In genomic region chr12:131833896-131834641, GRCh38 we compare ENCODE assay signal across 9 cellular contexts. TPM values are rescaled to one million over a fixed set of nuclear protein-coding genes. Genes with fewer than 3 reads are reported as not detected.
A peak's percentile ranks its signal among the peaks of the same experiment; 100 is the strongest.
DNase-seq lines count a peak whose midpoint lies in the region; ATAC-seq, FAIRE-seq and TF ChIP-seq lines count a peak whose summit lies in the region.
"Had no signal": no experiment of that assay in that cellular context is flagged by ENCODE, and none has a peak within 500 bp of the region (broad histone marks: within the 10 kb centered on the region; RNA-seq: fewer than 3 reads in every experiment).

No MANE protein-coding gene starts in this region.

- H3K27ac ChIP-seq in K562 (ENCODE audit: extremely low read depth, low read depth, low read length) (no peak overlapping the region), ascending aorta (no peak overlapping the region), gastroesophageal sphincter (no peak overlapping the region), heart right ventricle (no peak overlapping the region)

- H3K4me1 ChIP-seq in K562 (replicated peaks in 1 of 2; ENCODE audit: control insufficient read depth in 2 of 2, insufficient read depth in 2 of 2, low read length in 2 of 2) (peaks cover 12 to 74% of the 10 kb centered on the region in 2 experiments; a peak in 4 of 5 replicates), ascending aorta (peaks cover 16 to 18% of the 10 kb centered on the region in 2 donors), gastroesophageal sphincter (peaks cover 0 to 41% (median 20%) of the 10 kb centered on the region in 3 donors), heart right ventricle (peaks cover 8 to 30% (median 24%) of the 10 kb centered on the region in 9 donors)

- H3K9me3 ChIP-seq in K562 (replicated peaks; ENCODE audit: control insufficient read depth, insufficient read depth, low read depth, low read length) (no peaks in the 10 kb centered on the region), ascending aorta (no peaks in the 10 kb centered on the region), gastroesophageal sphincter (no peaks in the 10 kb centered on the region), heart right ventricle (no peaks in the 10 kb centered on the region)

- CTCF ChIA-PET in Calu3 (lab: Charles Lee) (interaction anchor here (0.5 kb wide), 1 partner anchor 133 kb away, joined by 3 read pairs; no protein-coding TSS in a partner anchor), K562 (lab: Yijun Ruan, JAX; ENCODE audit: low intra/inter-chr PET ratio) (no interaction called here)

- intact Hi-C loops in Calu3 (cut with micrococcal nuclease; ENCODE audit: unreplicated experiment) (loop anchor here (10.0 kb wide), 1 partner anchor 729 kb away; no protein-coding TSS in a partner anchor), K562 (cut with micrococcal nuclease) (loop anchor here (5.0 to 10.0 kb wide), 3 partner anchors 217 to 1069 kb away; no protein-coding TSS in a partner anchor), ascending aorta (cut with DNase I) (no loop called here), heart right ventricle (cut with DNase I) (loop anchor here in 6 of 10 donors (5.0 to 10.0 kb wide), 10 partner anchors 61 to 917 kb away; partner anchors contain the start of genes EP400 (in 2 of the 6), PUS1 (in 1 of the 6) and ULK1 (in 1 of the 6))

- WGBS in K562 (ENCODE audit: insufficient coverage, low coverage, missing lambda C conversion rate), result 61% methylated on average over 8 of the region's 23 CpGs
- 60% methylated on average over 1 of the region's 23 CpGs; no CpG with 5 or more reads in 1 of the 2 donors for WGBS in gastroesophageal sphincter (ENCODE audit: low coverage in 1 of 2), 2 donors
- 51 to 53% methylated on average over 19 to 23 of the region's 23 CpGs for WGBS in heart right ventricle, 2 donors

- peaks cover 29% of the 10 kb centered on the region for H3K4me1 Mint-ChIP-seq in Calu3 (ENCODE audit: low read depth, unreplicated experiment)
- H3K4me1 Mint-ChIP-seq in nephron progenitor cell, result no peaks in the 10 kb centered on the region

- no peak overlapping the region for H3K27ac Mint-ChIP-seq in Calu3 (ENCODE audit: unreplicated experiment)
- H3K27ac Mint-ChIP-seq in nephron progenitor cell, result no peak overlapping the region

- peaks cover 17% of the 10 kb centered on the region for H3K79me2 ChIP-seq in K562 (ENCODE audit: control insufficient read depth, insufficient read depth, low read length)

- no peak overlapping the region for H2AFZ ChIP-seq in K562 (ENCODE audit: low read depth, low read length)

- no peaks in the 10 kb centered on the region for H3K9me3 Mint-ChIP-seq in Calu3 (ENCODE audit: low read depth, unreplicated experiment)
- H3K9me3 Mint-ChIP-seq in nephron progenitor cell, result no peaks in the 10 kb centered on the region

- peak in 1 of 2 experiments; percentile 51; a peak in 2 of 4 replicates for TF ChIP-seq RAD21 in K562 (CRISPR knock-in tag; conservative IDR thresholded peaks at IDR 0.05 in 1 of 2, IDR thresholded peaks at IDR 0.05 in 1 of 2)

- ATAC-seq in K562, result no peak
- no peak for ATAC-seq in HG03521 (IDR thresholded peaks at IDR 0.05; ENCODE audit: unreplicated experiment)
- no peak for ATAC-seq in gastroesophageal sphincter
- no peak for ATAC-seq in heart right ventricle

- FAIRE-seq in K562 (lab: Jason Lieb, UNC), result peak; percentile 83

- in situ Hi-C loops in K562 (cut with MboI), result loop anchor here (10.0 kb wide), 1 partner anchor 729 kb away; no protein-coding TSS in a partner anchor

- no peak for TF ChIP-seq EP300 in K562 (IDR thresholded peaks at IDR 0.05; ENCODE audit: low read length)
- no peak for TF ChIP-seq EP300 in gastroesophageal sphincter (IDR thresholded peaks at IDR 0.05)

- no peak overlapping the region for H3K4me3 Mint-ChIP-seq in Calu3 (ENCODE audit: low read depth, unreplicated experiment)
- H3K4me3 Mint-ChIP-seq in nephron progenitor cell, result no peak overlapping the region

- H3K27me3 ChIP-seq in K562 (ENCODE audit: control insufficient read depth in 2 of 2, insufficient read depth in 2 of 2, low read length in 2 of 2) (no peaks in the 10 kb centered on the region), ascending aorta (peaks cover 26% of the 10 kb centered on the region), gastroesophageal sphincter (peaks cover 90% of the 10 kb centered on the region), heart right ventricle (peaks cover 0 to 63% (median 56%) of the 10 kb centered on the region in 7 donors)

- no peak overlapping the region for H3K9ac ChIP-seq in K562 (ENCODE audit: insufficient read depth in 1 of 2, low read depth in 2 of 2, low read length in 2 of 2)

- no peaks in the 10 kb centered on the region for H3K9me1 ChIP-seq in K562 (ENCODE audit: control insufficient read depth, insufficient read depth, low read length)

- TF ChIP-seq CTCF in Calu3 (IDR thresholded peaks at IDR 0.05; ENCODE audit: unreplicated experiment) (peak; percentile 54), K562 (IDR thresholded peaks at IDR 0.05 in 2 of 3, conservative IDR thresholded peaks at IDR 0.05 in 1 of 3; ENCODE audit: insufficient read depth in 2 of 3, low read depth in 1 of 3, low read length in 3 of 3) (peak; percentile 52 to 64 (median 58); a peak in 5 of 6 replicates), nephron progenitor cell (IDR thresholded peaks at IDR 0.05) (peak; percentile 22), ascending aorta (IDR thresholded peaks at IDR 0.05) (no peak), gastroesophageal sphincter (IDR thresholded peaks at IDR 0.05) (peak in 1 of 4 experiments; percentile 13), heart right ventricle (IDR thresholded peaks at IDR 0.05) (peak in 2 of 9 donors; percentile 17 to 33)

- H3K36me3 ChIP-seq in K562 (ENCODE audit: control insufficient read depth, insufficient read depth, low read length), result no peaks in the 10 kb centered on the region
- H3K36me3 ChIP-seq in ascending aorta, result no peaks in the 10 kb centered on the region
- no peaks in the 10 kb centered on the region for H3K36me3 ChIP-seq in gastroesophageal sphincter
- H3K36me3 ChIP-seq in heart right ventricle, result no peaks in the 10 kb centered on the region

- TF ChIP-seq POLR2A in K562 (conservative IDR thresholded peaks at IDR 0.05) (no peak), gastroesophageal sphincter (IDR thresholded peaks at IDR 0.05) (no peak)

- BruUV-seq in Calu3 (replicated peaks; lab: Mats Ljungman, UMichigan) (no TSS peak), K562 (replicated peaks; lab: Mats Ljungman, UMichigan) (no TSS peak)

- H3K27me3 Mint-ChIP-seq in Calu3 (ENCODE audit: unreplicated experiment) (peaks cover 65% of the 10 kb centered on the region), nephron progenitor cell (ENCODE audit: low read depth, poor library complexity) (peaks cover 45% of the 10 kb centered on the region)

- POLR2A ChIA-PET in K562 (lab: Yijun Ruan, JAX), result interaction anchor here (0.6 kb wide), 1 partner anchor 1746 kb away, joined by 3 read pairs; no protein-coding TSS in a partner anchor

- no peak overlapping the region for H3K4me3 ChIP-seq in K562
- no peak overlapping the region for H3K4me3 ChIP-seq in ascending aorta
- no peak overlapping the region for H3K4me3 ChIP-seq in gastroesophageal sphincter
- no peak overlapping the region for H3K4me3 ChIP-seq in heart right ventricle

- H3K36me3 Mint-ChIP-seq in Calu3 (ENCODE audit: insufficient read depth, unreplicated experiment), result peaks cover 25% of the 10 kb centered on the region
- H3K36me3 Mint-ChIP-seq in nephron progenitor cell (ENCODE audit: low read depth), result no peaks in the 10 kb centered on the region

- peaks cover 23% of the 10 kb centered on the region; the same call in 1 of the 2 replicates for H4K20me1 ChIP-seq in K562 (replicated peaks; ENCODE audit: control insufficient read depth, insufficient read depth, low read length)

- H3K4me2 ChIP-seq in K562 (ENCODE audit: insufficient read depth, low read length), result no peak overlapping the region

- DNase-seq in Calu3 (no peak), HuH-7 (ENCODE audit: low spot score) (peak; percentile 63), K562 (ENCODE audit: extremely low read depth in 1 of 4, low spot score in 3 of 4) (peak in 2 of 4 experiments; percentile 30 to 53), nephron progenitor cell (no peak), ascending aorta (ENCODE audit: low spot score in 2 of 2) (no peak), heart right ventricle (no peak)
- DNase-seq: stimulated activated CD4-positive, alpha-beta T cell treated with anti-CD3 and anti-CD28 coated beads, Interleukin-12 subunit alpha, Interleukin-12 subunit beta, amount 100 ng/mL, for 4 hours had no signal

TF ChIP-seq in K562, 482 proteins besides CTCF, POLR2A, EP300 and RAD21 (continues in another document):
- TF ChIP-seq HOXB6 (CRISPR knock-in tag; IDR thresholded peaks at IDR 0.05; ENCODE audit: borderline replicate concordance), result no peak
- peak; percentile 85 for TF ChIP-seq RFX1 (IDR thresholded peaks at IDR 0.05)

RNA-seq across cellular contexts. Expression of gene MMP17, which starts 5.9 kb away (rescaled TPM):
- total RNA-seq in Calu3 (2022), result 0.61 and 1.4 TPM in 2 replicates
- total RNA-seq in K562 (2011; cell fraction: chromatin; rRNA removed; ENCODE audit: low replicate concordance), result 65.7 and 167 TPM in 2 replicates
- 84.0 and 92.2 TPM in 2 replicates for total RNA-seq in K562 (2011; cell fraction: nucleolus; rRNA removed)
- 68.9 and 73.7 TPM in 2 replicates for total RNA-seq in K562 (2011; cell fraction: nucleoplasm; rRNA removed)
- 12.7 and 17.5 TPM in 2 replicates for total RNA-seq in K562 (2014; rRNA removed)
- total RNA-seq in K562 (2014; rRNA removed; fragmentation: Illumina TruSeq; extraction: Trizol), result 0.93 and 1.1 TPM in 2 replicates
- 4.0 and 4.6 TPM in 2 replicates for total RNA-seq in K562 (2015; rRNA removed; fragmentation: Illumina TruSeq; extraction: Trizol)
- 18.0 and 20.1 TPM in 2 replicates for total RNA-seq in K562 (2021)
- polyA plus RNA-seq in K562 (2011; rRNA removed), result 17.1 and 57.8 TPM in 2 replicates
- 29.3 and 39.3 TPM in 2 replicates for polyA plus RNA-seq in K562 (2011; cell fraction: cytosol; rRNA removed)
- polyA plus RNA-seq in K562 (2011; cell fraction: nucleus; rRNA removed), result 170 and 193 TPM in 2 replicates
- 17.2 and 26.5 TPM in 2 replicates for polyA plus RNA-seq in K562 (2012)
- polyA plus RNA-seq in K562 (2014; fragmentation: Illumina TruSeq; extraction: Trizol), result 5.0 and 11.6 TPM in 2 replicates
- not detected for polyA plus RNA-seq in K562 (2014; fragmentation: Nextera tagmentation; extraction: Ambion mirVana)
- 21.2 and 24.1 TPM in 2 replicates for polyA plus RNA-seq in K562 (2014; rRNA removed)
- 4.9 and 7.1 TPM in 2 replicates for polyA minus RNA-seq in K562 (2011; rRNA and poly(A)+ RNA removed)
- polyA minus RNA-seq in K562 (2011; cell fraction: cytosol; rRNA and poly(A)+ RNA removed), result 13.5 and 30.6 TPM in 2 replicates
- polyA minus RNA-seq in K562 (2011; cell fraction: nucleus; rRNA and poly(A)+ RNA removed), result 25.7 and 56.9 TPM in 2 replicates
- 16.8 TPM for total RNA-seq in ascending aorta
- 1 to 10 TPM; 2.0 to 7.0 (median 4.5) TPM for total RNA-seq in gastroesophageal sphincter
- total RNA-seq in heart right ventricle, result 1 to 10 TPM in 4 of 10 donors, under 1 TPM in 5, not detected in 1; 0.28 to 1.4 (median 0.97) TPM
- 1 to 10 TPM; 2.3 to 3.7 TPM for polyA plus RNA-seq in heart right ventricle

Comparison
In these comparisons a context has a peak if more than half of its experiments do, and no peak if none do; other contexts are left out.
1. CTCF ChIP-seq: peak in Calu3 (single experiment), K562 (3 of 3) and nephron progenitor cell (single experiment); none in ascending aorta (0 of 3).